8 cellular contexts compared by ENCODE assay signal in genomic region chr13:92074658-92075057, GRCh38.
A peak's percentile ranks its signal among the peaks of the same experiment; 100 is the strongest.
DNase-seq lines count a peak whose midpoint lies in the region; ATAC-seq and TF ChIP-seq lines count a peak whose summit lies in the region.

No MANE protein-coding gene starts in this region.

- H3K9me3 ChIP-seq in Caco-2 (no peaks in the 10 kb centered on the region), RWPE2 (ENCODE audit: severe bottlenecking) (no peaks in the 10 kb centered on the region)

- BruUV-seq in Caco-2 (replicated peaks; lab: Mats Ljungman, UMichigan) = no TSS peak

- intact Hi-C loops in Caco-2 (cut with micrococcal nuclease; ENCODE audit: unreplicated experiment) = loop anchor here (1.0 to 5.0 kb wide), 4 partner anchors 69 to 258 kb away; no protein-coding TSS in a partner anchor

- no peak overlapping the region for H3K27ac Mint-ChIP-seq in Caco-2 (ENCODE audit: unreplicated experiment)

- ATAC-seq in RWPE2 (ENCODE audit: low read depth) (peak; percentile 52; the same call in 1 of the 3 replicates), HG02610 (IDR thresholded peaks at IDR 0.05; ENCODE audit: unreplicated experiment) (no peak), GM19397 (IDR thresholded peaks at IDR 0.05; ENCODE audit: unreplicated experiment) (no peak), GM18511 (IDR thresholded peaks at IDR 0.05; ENCODE audit: unreplicated experiment) (no peak)

- no peaks in the 10 kb centered on the region for H3K4me1 Mint-ChIP-seq in Caco-2 (ENCODE audit: low read depth, unreplicated experiment)

- peak in 1 of 2 experiments; percentile 42 for DNase-seq in Caco-2
- DNase-seq in HuH-7.5 (ENCODE audit: low spot score) = peak; percentile 8
- no peak for DNase-seq in RWPE2 (ENCODE audit: low spot score)
- peak; percentile 7 for DNase-seq in inferior parietal cortex (ENCODE audit: extremely low spot score)
- no peak for DNase-seq in activated CD8-positive, alpha-beta memory T cell treated with anti-CD3 and anti-CD28 coated beads for 24 hours

- H3K27me3 ChIP-seq in Caco-2 (replicated peaks; ENCODE audit: control insufficient read depth, insufficient read depth, low read length) (no peaks in the 10 kb centered on the region), RWPE2 (ENCODE audit: insufficient read depth, poor library complexity, severe bottlenecking) (no peaks in the 10 kb centered on the region)

- H3K36me3 Mint-ChIP-seq in Caco-2 (ENCODE audit: insufficient read depth, unreplicated experiment) = no peaks in the 10 kb centered on the region

- peaks cover 6% of the 10 kb centered on the region; the same call in 1 of the 2 replicates for H3K4me1 ChIP-seq in Caco-2
- no peaks in the 10 kb centered on the region for H3K4me1 ChIP-seq in RWPE2 (ENCODE audit: insufficient read depth, poor library complexity, severe bottlenecking)

- POLR2A ChIA-PET in Caco-2 (lab: Charles Lee) = no interaction called here

- no peak overlapping the region for H3K4me3 ChIP-seq in Caco-2 (ENCODE audit: low read depth, low read length)
- H3K4me3 ChIP-seq in RWPE2 (ENCODE audit: severe bottlenecking) = no peak overlapping the region

- TF ChIP-seq CTCF in Caco-2 (IDR thresholded peaks at IDR 0.05; ENCODE audit: insufficient read depth in 1 of 2, low read depth in 1 of 2, low read length in 1 of 2, severe bottlenecking in 1 of 2, unreplicated experiment in 1 of 2) (peak; percentile 70 to 76), RWPE2 (IDR thresholded peaks at IDR 0.05; ENCODE audit: poor library complexity, severe bottlenecking) (peak; percentile 47)

- H3K27ac ChIP-seq in RWPE2 (ENCODE audit: poor library complexity, severe bottlenecking) = no peak overlapping the region

- H3K4me3 Mint-ChIP-seq in Caco-2 (ENCODE audit: unreplicated experiment) = no peak overlapping the region

- no peaks in the 10 kb centered on the region for H3K9me3 Mint-ChIP-seq in Caco-2 (ENCODE audit: unreplicated experiment)

- H3K36me3 ChIP-seq in Caco-2 (ENCODE audit: control insufficient read depth, insufficient read depth, low read length) (no peaks in the 10 kb centered on the region), RWPE2 (ENCODE audit: low read depth) (no peaks in the 10 kb centered on the region)

- H3K27me3 Mint-ChIP-seq in Caco-2 (ENCODE audit: insufficient read depth, unreplicated experiment) = no peaks in the 10 kb centered on the region

- CTCF ChIA-PET in Caco-2 (lab: Charles Lee) = interaction anchor here (0.8 to 1.7 kb wide), 4 partner anchors 128 to 259 kb away, joined by 3 to 7 read pairs (median 4); no protein-coding TSS in a partner anchor

Comparison
In these comparisons a context has a peak if more than half of its experiments do, and no peak if none do; other contexts are left out.
1. DNase-seq: peak in HuH-7.5 (single experiment) and inferior parietal cortex (single experiment); none in RWPE2 (single experiment) and activated CD8-positive, alpha-beta memory T cell treated with anti-CD3 and anti-CD28 coated beads for 24 hours (single experiment).